13 cellular contexts compared by ENCODE assay signal in the genomic region with DNA sequence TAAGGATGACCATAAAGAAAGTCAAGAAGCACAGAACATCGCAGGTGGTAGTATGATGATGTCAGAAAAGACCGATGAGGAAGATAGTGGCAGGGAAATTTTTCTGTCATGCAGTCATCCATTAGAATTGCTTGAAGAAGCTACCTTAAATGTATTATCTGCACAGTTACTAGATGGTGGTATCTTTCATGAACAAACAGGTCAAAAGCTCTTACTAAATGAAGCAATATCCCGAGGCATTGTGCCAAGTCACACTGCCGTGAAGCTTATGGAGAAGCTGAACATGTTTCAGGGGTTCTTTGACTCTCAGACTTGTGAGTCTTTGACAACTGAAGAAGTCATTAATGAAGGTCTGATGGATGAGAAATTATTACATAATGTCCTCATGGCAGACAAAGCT.
A peak's percentile ranks its signal among the peaks of the same experiment; 100 is the strongest.
DNase-seq lines count a peak whose midpoint lies in the region; ATAC-seq and TF ChIP-seq lines count a peak whose summit lies in the region.
"Had no signal": no experiment of that assay in that cellular context is flagged by ENCODE, and none has a peak within 500 bp of the region (broad histone marks: within the 10 kb centered on the region; RNA-seq: fewer than 3 reads in every experiment).

No MANE protein-coding gene starts in this region.

- DNase-seq in T-helper 1 cell = no peak
- DNase-seq in naive thymus-derived CD8-positive, alpha-beta T cell = no peak
- no peak for DNase-seq in vagina (ENCODE audit: extremely low spot score in 2 of 2)
- DNase-seq in Ammon's horn (ENCODE audit: low spot score) = no peak
- DNase-seq in dermis blood vessel endothelial cell = no peak
- DNase-seq: brain microvascular endothelial cell, NCI-H146, nucleus accumbens had no signal

- POLR2A ChIA-PET in naive thymus-derived CD8-positive, alpha-beta T cell (lab: Charles Lee) = no interaction called here

- no peaks in the 10 kb centered on the region for H3K4me1 ChIP-seq in vagina

- no peaks in the 10 kb centered on the region for H3K27me3 ChIP-seq in vagina
- H3K27me3 ChIP-seq: brain microvascular endothelial cell had no signal

- H3K4me3 ChIP-seq in vagina = no peak overlapping the region

- peak overlapping the region; percentile 35 for H3K4me3 Mint-ChIP-seq in T-helper 1 cell treated with Interleukin-12 subunit alpha and Interleukin-12 subunit beta and Interleukin-4 antibody, amounts not matched to agents 30 μg/mL and 1 μg/mL, for 36 hours
- H3K4me3 Mint-ChIP-seq in dendritic cell treated with granulocyte-macrophage colony-stimulating factor and Interleukin-4, amounts not matched to agents 40 ng/mL and 50 ng/mL, for 4 days = no peak overlapping the region
- H3K4me3 Mint-ChIP-seq in naive thymus-derived CD8-positive, alpha-beta T cell = no peak overlapping the region
- H3K4me3 Mint-ChIP-seq: mesothelial cell of epicardium, type B pancreatic cell had no signal

- peaks cover 55% of the 10 kb centered on the region for H3K36me3 Mint-ChIP-seq in T-helper 1 cell treated with Interleukin-12 subunit alpha and Interleukin-12 subunit beta and Interleukin-4 antibody, amounts not matched to agents 30 μg/mL and 1 μg/mL, for 36 hours (ENCODE audit: low read depth)
- H3K36me3 Mint-ChIP-seq in dendritic cell treated with granulocyte-macrophage colony-stimulating factor and Interleukin-4, amounts not matched to agents 40 ng/mL and 50 ng/mL, for 4 days (ENCODE audit: low read depth) = peaks cover 83% of the 10 kb centered on the region
- H3K36me3 Mint-ChIP-seq in naive thymus-derived CD8-positive, alpha-beta T cell = peaks cover 0 to 100% (median 37%) of the 10 kb centered on the region in 3 donors

- H3K9me3 Mint-ChIP-seq in T-helper 1 cell treated with Interleukin-12 subunit alpha and Interleukin-12 subunit beta and Interleukin-4 antibody, amounts not matched to agents 30 μg/mL and 1 μg/mL, for 36 hours = no peaks in the 10 kb centered on the region
- H3K9me3 Mint-ChIP-seq in dendritic cell treated with granulocyte-macrophage colony-stimulating factor and Interleukin-4, amounts not matched to agents 40 ng/mL and 50 ng/mL, for 4 days = no peaks in the 10 kb centered on the region
- no peaks in the 10 kb centered on the region for H3K9me3 Mint-ChIP-seq in naive thymus-derived CD8-positive, alpha-beta T cell
- H3K9me3 Mint-ChIP-seq: mesothelial cell of epicardium, type B pancreatic cell had no signal

- no peak for TF ChIP-seq POLR2A in vagina (IDR thresholded peaks at IDR 0.05)

- H3K36me3 ChIP-seq in KOPT-K1 (ENCODE audit: insufficient read depth, low read length) (peaks cover 86% of the 10 kb centered on the region), vagina (peaks cover 0 to 51% of the 10 kb centered on the region in 2 donors)

- peaks cover 26% of the 10 kb centered on the region for H3K4me1 Mint-ChIP-seq in T-helper 1 cell treated with Interleukin-12 subunit alpha and Interleukin-12 subunit beta and Interleukin-4 antibody, amounts not matched to agents 30 μg/mL and 1 μg/mL, for 36 hours (ENCODE audit: low read depth)
- peaks cover 22% of the 10 kb centered on the region for H3K4me1 Mint-ChIP-seq in dendritic cell treated with granulocyte-macrophage colony-stimulating factor and Interleukin-4, amounts not matched to agents 40 ng/mL and 50 ng/mL, for 4 days (ENCODE audit: low read depth)
- H3K4me1 Mint-ChIP-seq in naive thymus-derived CD8-positive, alpha-beta T cell = peaks cover 4 to 17% (median 8%) of the 10 kb centered on the region in 4 donors

- peak overlapping the region; percentile 86 for H3K27ac Mint-ChIP-seq in T-helper 1 cell treated with Interleukin-12 subunit alpha and Interleukin-12 subunit beta and Interleukin-4 antibody, amounts not matched to agents 30 μg/mL and 1 μg/mL, for 36 hours
- H3K27ac Mint-ChIP-seq in dendritic cell treated with granulocyte-macrophage colony-stimulating factor and Interleukin-4, amounts not matched to agents 40 ng/mL and 50 ng/mL, for 4 days = peak overlapping the region; percentile 61
- peak overlapping the region in 6 of 10 donors; percentile 14 to 66 (median 45) for H3K27ac Mint-ChIP-seq in naive thymus-derived CD8-positive, alpha-beta T cell
- H3K27ac Mint-ChIP-seq: mesothelial cell of epicardium, type B pancreatic cell had no signal

- no peaks in the 10 kb centered on the region for H3K27me3 Mint-ChIP-seq in T-helper 1 cell treated with Interleukin-12 subunit alpha and Interleukin-12 subunit beta and Interleukin-4 antibody, amounts not matched to agents 30 μg/mL and 1 μg/mL, for 36 hours (ENCODE audit: low read depth)
- H3K27me3 Mint-ChIP-seq in dendritic cell treated with granulocyte-macrophage colony-stimulating factor and Interleukin-4, amounts not matched to agents 40 ng/mL and 50 ng/mL, for 4 days = no peaks in the 10 kb centered on the region
- no peaks in the 10 kb centered on the region for H3K27me3 Mint-ChIP-seq in naive thymus-derived CD8-positive, alpha-beta T cell
- H3K27me3 Mint-ChIP-seq: type B pancreatic cell had no signal

- ATAC-seq in naive thymus-derived CD8-positive, alpha-beta T cell = no peak

- TF ChIP-seq CTCF in vagina (IDR thresholded peaks at IDR 0.05) = no peak

- H3K27ac ChIP-seq in KOPT-K1 (ENCODE audit: low read depth, low read length, poor library complexity, severe bottlenecking) = peak overlapping the region; percentile 80
- no peak overlapping the region for H3K27ac ChIP-seq in vagina
- H3K27ac ChIP-seq: brain microvascular endothelial cell had no signal

- H3K9me3 ChIP-seq in KOPT-K1 (ENCODE audit: insufficient read depth, low read length, poor library complexity, severe bottlenecking) (no peaks in the 10 kb centered on the region), vagina (no peaks in the 10 kb centered on the region)

- intact Hi-C loops in dendritic cell treated with granulocyte-macrophage colony-stimulating factor and Interleukin-4, amounts not matched to agents 40 ng/mL and 50 ng/mL, for 4 days (cut with micrococcal nuclease) = no loop called here
- intact Hi-C loops in vagina (cut with DNase I) = no loop called here
